1 cellular context compared by ENCODE assay signal in the genomic region with DNA sequence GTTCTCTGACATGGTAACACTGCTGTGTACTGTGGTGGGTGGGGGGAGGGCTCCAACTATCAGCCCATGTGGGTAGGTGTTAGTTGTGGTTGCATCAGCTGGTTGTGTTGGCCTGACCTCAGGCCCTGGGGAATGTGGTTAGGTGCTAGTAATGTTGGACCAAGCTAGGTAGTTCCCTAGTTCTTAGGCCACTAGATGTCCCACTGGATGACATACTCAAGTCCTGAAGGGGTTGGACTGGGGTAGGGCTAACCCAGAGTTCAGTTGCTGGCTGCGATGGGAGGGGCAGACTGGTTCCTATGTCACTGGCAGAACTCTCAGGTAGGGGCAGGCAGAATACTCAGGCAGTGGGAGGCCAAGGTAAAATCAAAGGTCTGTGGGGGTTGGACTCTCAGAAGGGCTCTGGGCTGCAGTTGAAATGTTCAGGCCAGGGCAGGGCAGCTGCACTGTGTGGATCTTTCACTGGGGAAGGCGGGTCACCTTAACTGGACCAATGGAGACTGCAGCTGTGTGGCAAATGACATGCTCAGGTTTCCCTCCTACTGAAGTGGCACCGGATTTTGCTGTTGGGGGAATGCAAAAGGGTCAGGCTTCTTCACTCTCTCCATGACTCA.
TF ChIP-seq lines count a peak whose summit lies in the region.

No MANE protein-coding gene starts in this region.

TF ChIP-seq in WTC11, 78 proteins besides CTCF, POLR2A, EP300 and RAD21 (continued from another document):
- TF ChIP-seq, protein P1, sequence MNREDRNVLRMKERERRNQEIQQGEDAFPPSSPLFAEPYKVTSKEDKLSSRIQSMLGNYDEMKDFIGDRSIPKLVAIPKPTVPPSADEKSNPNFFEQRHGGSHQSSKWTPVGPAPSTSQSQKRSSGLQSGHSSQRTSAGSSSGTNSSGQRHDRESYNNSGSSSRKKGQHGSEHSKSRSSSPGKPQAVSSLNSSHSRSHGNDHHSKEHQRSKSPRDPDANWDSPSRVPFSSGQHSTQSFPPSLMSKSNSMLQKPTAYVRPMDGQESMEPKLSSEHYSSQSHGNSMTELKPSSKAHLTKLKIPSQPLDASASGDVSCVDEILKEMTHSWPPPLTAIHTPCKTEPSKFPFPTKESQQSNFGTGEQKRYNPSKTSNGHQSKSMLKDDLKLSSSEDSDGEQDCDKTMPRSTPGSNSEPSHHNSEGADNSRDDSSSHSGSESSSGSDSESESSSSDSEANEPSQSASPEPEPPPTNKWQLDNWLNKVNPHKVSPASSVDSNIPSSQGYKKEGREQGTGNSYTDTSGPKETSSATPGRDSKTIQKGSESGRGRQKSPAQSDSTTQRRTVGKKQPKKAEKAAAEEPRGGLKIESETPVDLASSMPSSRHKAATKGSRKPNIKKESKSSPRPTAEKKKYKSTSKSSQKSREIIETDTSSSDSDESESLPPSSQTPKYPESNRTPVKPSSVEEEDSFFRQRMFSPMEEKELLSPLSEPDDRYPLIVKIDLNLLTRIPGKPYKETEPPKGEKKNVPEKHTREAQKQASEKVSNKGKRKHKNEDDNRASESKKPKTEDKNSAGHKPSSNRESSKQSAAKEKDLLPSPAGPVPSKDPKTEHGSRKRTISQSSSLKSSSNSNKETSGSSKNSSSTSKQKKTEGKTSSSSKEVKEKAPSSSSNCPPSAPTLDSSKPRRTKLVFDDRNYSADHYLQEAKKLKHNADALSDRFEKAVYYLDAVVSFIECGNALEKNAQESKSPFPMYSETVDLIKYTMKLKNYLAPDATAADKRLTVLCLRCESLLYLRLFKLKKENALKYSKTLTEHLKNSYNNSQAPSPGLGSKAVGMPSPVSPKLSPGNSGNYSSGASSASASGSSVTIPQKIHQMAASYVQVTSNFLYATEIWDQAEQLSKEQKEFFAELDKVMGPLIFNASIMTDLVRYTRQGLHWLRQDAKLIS (CRISPR knock-in tag; IDR thresholded peaks at IDR 0.05; ENCODE audit: borderline replicate concordance), result no peak
- TF ChIP-seq HMGA2 (CRISPR knock-in tag; IDR thresholded peaks at IDR 0.05), result no peak
